ENCODE assay signal across 27 cellular contexts in genomic region chr18:56130481-56130880, GRCh38.
"Had no signal": no experiment of that assay in that cellular context is flagged by ENCODE, and none has a peak within 500 bp of the region (broad histone marks: within the 10 kb centered on the region; RNA-seq: fewer than 3 reads in every experiment).

No MANE protein-coding gene starts in this region.

- H3K4me3 ChIP-seq: ascending aorta, breast epithelium, cardiac muscle cell, coronary artery, dorsolateral prefrontal cortex, heart left ventricle had no signal

- H3K9me3 ChIP-seq: ascending aorta, breast epithelium, heart left ventricle had no signal

- H3K36me3 ChIP-seq: ascending aorta, breast epithelium, cardiac muscle cell, heart left ventricle had no signal

- DNase-seq: activated CD4-positive, alpha-beta memory T cell treated with anti-CD3 and anti-CD28 coated beads for 36 hours; activated CD4-positive, alpha-beta T cell treated with anti-CD3 and anti-CD28 coated beads for 36 hours; activated CD4-positive, alpha-beta T cell treated with anti-CD3 and anti-CD28 coated beads, Interleukin-2, amount 10 ng/mL, durations not matched to agents 24 days and 14 days; activated CD4-positive, CD25-positive, alpha-beta regulatory T cell; activated CD4-positive, CD25-positive, alpha-beta regulatory T cell treated with anti-CD3 and anti-CD28 coated beads, Interleukin-2, amount 50 U/mL, for 72 hours; activated CD8-positive, alpha-beta memory T cell treated with anti-CD3 and anti-CD28 coated beads, Interleukin-2, amount 10 ng/mL, durations not matched to agents 7 days and 5 days; activated CD8-positive, alpha-beta memory T cell treated with anti-CD3 and anti-CD28 coated beads, Interleukin-2, amount 50 U/mL, for 4 hours; activated CD8-positive, alpha-beta T cell treated with anti-CD3 and anti-CD28 coated beads, Interleukin-2, amount 10 ng/mL, durations not matched to agents 7 days and 5 days; activated effector memory CD4-positive, alpha-beta T cell treated with anti-CD3 and anti-CD28 coated beads, Interleukin-2, amount 50 U/mL, for 16 hours; activated naive CD4-positive, alpha-beta T cell treated with anti-CD3 and anti-CD28 coated beads for 36 hours; activated naive CD8-positive, alpha-beta T cell treated with anti-CD3 and anti-CD28 coated beads for 36 hours; activated naive CD8-positive, alpha-beta T cell treated with anti-CD3 and anti-CD28 coated beads, Interleukin-2, amount 50 U/mL, for 24 hours; activated T-cell treated with anti-CD3 and anti-CD28 coated beads, Interleukin-2, amount 50 U/mL, for 1 hour; activated T-cell treated with anti-CD3 and anti-CD28 coated beads, Interleukin-2, amount 50 U/mL, for 48 hours; dorsolateral prefrontal cortex; effector memory CD4-positive, alpha-beta T cell; endodermal cell; glutamatergic neuron; heart left ventricle; SW 1271; T-cell; T-helper 9 cell had no signal

- H3K27me3 ChIP-seq: ascending aorta, breast epithelium, cardiac muscle cell, dorsolateral prefrontal cortex, heart left ventricle had no signal

- ATAC-seq: activated CD4-positive, alpha-beta T cell treated with anti-CD3 and anti-CD28 coated beads for 36 hours; activated CD8-positive, alpha-beta memory T cell treated with anti-CD3 and anti-CD28 coated beads, Interleukin-2, amount 10 ng/mL, durations not matched to agents 7 days and 5 days; activated CD8-positive, alpha-beta T cell treated with anti-CD3 and anti-CD28 coated beads, Interleukin-2, amount 10 ng/mL, durations not matched to agents 7 days and 5 days; activated naive CD8-positive, alpha-beta T cell treated with anti-CD3 and anti-CD28 coated beads, Interleukin-2, amount 50 U/mL, for 24 hours; esophagus mucosa; heart left ventricle; T-cell had no signal

- H3K27ac ChIP-seq: ascending aorta, breast epithelium, cardiac muscle cell, coronary artery, dorsolateral prefrontal cortex, heart left ventricle had no signal

- H3K4me1 ChIP-seq: ascending aorta, breast epithelium had no signal
